In genomic region chr1:51671527-51672325, GRCh38 we compare ENCODE assay signal across 1 cellular context.
TF ChIP-seq lines count a peak whose summit lies in the region.

No MANE protein-coding gene starts in this region.

TF ChIP-seq in A549, 52 proteins besides CTCF, POLR2A, EP300 and RAD21 (continued from another document):
- no peak for TF ChIP-seq JUN (IDR thresholded peaks at IDR 0.05)
- TF ChIP-seq REST (IDR thresholded peaks at IDR 0.05): no peak
- no peak for TF ChIP-seq HOXB5 (CRISPR knock-in tag; IDR thresholded peaks at IDR 0.05)
- TF ChIP-seq SMC3 (IDR thresholded peaks at IDR 0.05): no peak
- TF ChIP-seq HMGXB4 (CRISPR knock-in tag; IDR thresholded peaks at IDR 0.05; ENCODE audit: borderline replicate concordance): no peak
- no peak for TF ChIP-seq MAX (IDR thresholded peaks at IDR 0.05)
- TF ChIP-seq E2F6 (IDR thresholded peaks at IDR 0.05; ENCODE audit: borderline replicate concordance, low read depth): no peak
- TF ChIP-seq TFCP2L1 (CRISPR knock-in tag; IDR thresholded peaks at IDR 0.05): no peak
- no peak for TF ChIP-seq FOXS1 (CRISPR knock-in tag; IDR thresholded peaks at IDR 0.05)
- TF ChIP-seq NR3C1 (IDR thresholded peaks at IDR 0.05): no peak
